ENCODE assay signal across 12 cellular contexts in genomic region chr20:44776977-44777376, GRCh38. TPM values are rescaled to one million over a fixed set of nuclear protein-coding genes. Genes with fewer than 3 reads are reported as not detected.
DNase-seq lines count a peak whose midpoint lies in the region; TF ChIP-seq lines count a peak whose summit lies in the region.
"Had no signal": no experiment of that assay in that cellular context is flagged by ENCODE, and none has a peak within 500 bp of the region (broad histone marks: within the 10 kb centered on the region; RNA-seq: fewer than 3 reads in every experiment).

No MANE protein-coding gene starts in this region.

- no peak overlapping the region for H3K14ac ChIP-seq in H9 (ENCODE audit: insufficient read depth, low read length)

- H3K23me2 ChIP-seq in H9 (ENCODE audit: insufficient read length, low read depth, low read length, poor library complexity, severe bottlenecking): no peaks in the 10 kb centered on the region

- no peaks in the 10 kb centered on the region for H3K36me3 Mint-ChIP-seq in HFFc6 (ENCODE audit: low read depth)
- H3K36me3 Mint-ChIP-seq in H9 (ENCODE audit: insufficient read depth in 1 of 3, low read depth in 3 of 3): no peaks in the 10 kb centered on the region
- H3K36me3 Mint-ChIP-seq: memory B cell had no signal

- H3K4me3 ChIP-seq in fibroblast of the aortic adventitia (ENCODE audit: low read depth, low read length): no peak overlapping the region
- H3K4me3 ChIP-seq: adrenal gland; BLaER1 treated with 17β-estradiol and CSF1 and Interleukin-3, amounts not matched to agents 10 nM and 100 nM had no signal

- H3K79me1 ChIP-seq in H9 (ENCODE audit: insufficient read depth, low read depth, low read length, poor library complexity, severe bottlenecking): no peaks in the 10 kb centered on the region

- TF ChIP-seq CTCF in HFFc6 (IDR thresholded peaks at IDR 0.05) (no peak), fibroblast of the aortic adventitia (IDR thresholded peaks at IDR 0.05; ENCODE audit: insufficient read depth, low read length) (no peak), H9 (conservative IDR thresholded peaks at IDR 0.05) (no peak)

- H2AK5ac ChIP-seq in H9 (ENCODE audit: insufficient read length, low read length): no peak overlapping the region

- H3K27me3 ChIP-seq in H9 (ENCODE audit: insufficient read depth, low read length): no peaks in the 10 kb centered on the region
- H3K27me3 ChIP-seq: adrenal gland had no signal

- H3K4me3 Mint-ChIP-seq in HFFc6 (no peak overlapping the region), H9 (no peak overlapping the region)
- H3K4me3 Mint-ChIP-seq: memory B cell had no signal

- H3K4me1 Mint-ChIP-seq in HFFc6 (ENCODE audit: low read depth): no peaks in the 10 kb centered on the region
- H3K4me1 Mint-ChIP-seq in H9: peaks cover 0 to 3% of the 10 kb centered on the region in 2 experiments; a peak in 2 of 4 replicates
- H3K4me1 Mint-ChIP-seq: memory B cell had no signal

- no peak overlapping the region for H2BK5ac ChIP-seq in H9 (ENCODE audit: insufficient read length, low read length)

- H2BK20ac ChIP-seq in H9 (ENCODE audit: low read depth, low read length, poor library complexity, severe bottlenecking): no peak overlapping the region

- no peak overlapping the region for H2BK12ac ChIP-seq in H9 (ENCODE audit: insufficient read length, low read depth, low read length)

- no peak overlapping the region for H2BK15ac ChIP-seq in H9 (ENCODE audit: low read depth, low read length)

- no peak overlapping the region for H3K4me2 ChIP-seq in H9 (ENCODE audit: insufficient read depth, insufficient read length, low read length)
- H3K4me2 ChIP-seq: BLaER1 treated with 17β-estradiol and CSF1 and Interleukin-3, amounts not matched to agents 10 nM and 100 nM had no signal

- H3K4me1 ChIP-seq in H9 (ENCODE audit: insufficient read depth, low read length): no peaks in the 10 kb centered on the region
- H3K4me1 ChIP-seq: adrenal gland; BLaER1 treated with 17β-estradiol and CSF1 and Interleukin-3, amounts not matched to agents 10 nM and 100 nM had no signal

- H3K9ac ChIP-seq in H9 (ENCODE audit: extremely low read depth, insufficient read length, low read length): no peak overlapping the region
- H3K9ac ChIP-seq: BLaER1 treated with 17β-estradiol and CSF1 and Interleukin-3, amounts not matched to agents 10 nM and 100 nM had no signal

- H3K9me3 ChIP-seq in H9 (ENCODE audit: control insufficient read depth, low read depth, low read length): no peaks in the 10 kb centered on the region
- H3K9me3 ChIP-seq: adrenal gland; BLaER1 treated with 17β-estradiol and CSF1 and Interleukin-3, amounts not matched to agents 10 nM and 100 nM had no signal

- no CpG with 5 or more reads among the region's 7 CpGs for WGBS in H9 (ENCODE audit: extremely low coverage, insufficient read length, low lambda C conversion rate)

- no peaks in the 10 kb centered on the region for H3K9me3 Mint-ChIP-seq in HFFc6
- no peaks in the 10 kb centered on the region for H3K9me3 Mint-ChIP-seq in H9
- H3K9me3 Mint-ChIP-seq: memory B cell had no signal

- no peak overlapping the region for H4K5ac ChIP-seq in H9 (ENCODE audit: insufficient read length, low read depth, low read length)

- H4K20me1 ChIP-seq in H9 (ENCODE audit: control insufficient read depth, insufficient read depth, insufficient read length): no peaks in the 10 kb centered on the region

- no peak overlapping the region for H3K4ac ChIP-seq in H9 (ENCODE audit: low read depth, low read length)

- no peak overlapping the region for H2BK120ac ChIP-seq in H9 (ENCODE audit: low read depth, low read length, poor library complexity, severe bottlenecking)

- no peak overlapping the region for H4K91ac ChIP-seq in H9 (ENCODE audit: insufficient read length, low read depth, low read length)

- H3K27ac ChIP-seq in H9 (ENCODE audit: insufficient read length, low read depth, low read length): no peak overlapping the region
- H3K27ac ChIP-seq: adrenal gland; BLaER1 treated with 17β-estradiol and CSF1 and Interleukin-3, amounts not matched to agents 10 nM and 100 nM had no signal

- no peaks in the 10 kb centered on the region for H3K79me2 ChIP-seq in H9 (ENCODE audit: insufficient read depth, low read length)

- H3K27me3 Mint-ChIP-seq in HFFc6 (ENCODE audit: insufficient read depth) (peaks cover 5% of the 10 kb centered on the region), H9 (ENCODE audit: low read depth) (peaks cover 1% of the 10 kb centered on the region; the same call in 1 of the 2 replicates)

- no peak overlapping the region for H3T11ph ChIP-seq in H9 (ENCODE audit: low read length)

- no peak overlapping the region for H4K8ac ChIP-seq in H9 (replicated peaks; ENCODE audit: insufficient read length, low read depth, low read length)

- H3K18ac ChIP-seq in H9 (ENCODE audit: insufficient read length, low read depth, low read length): no peak overlapping the region

- H3K27ac Mint-ChIP-seq in HFFc6 (no peak overlapping the region), H9 (no peak overlapping the region)
- H3K27ac Mint-ChIP-seq: memory B cell had no signal

- DNase-seq in A172 (ENCODE audit: low spot score): peak; percentile 26
- peak; percentile 4 for DNase-seq in HFFc6
- peak; percentile 23 for DNase-seq in SW480 (ENCODE audit: low spot score)
- DNase-seq in fibroblast of the aortic adventitia (ENCODE audit: low read depth): peak; percentile 32
- DNase-seq in NCI-H2029 treated with DMSO at 0.1 percent for 48 hours (lab: John Stamatoyannopoulos, UW): no peak
- no peak for DNase-seq in H9
- no peak for DNase-seq in NCI-H2171 (lab: John Stamatoyannopoulos, UW)
- DNase-seq in H4 (ENCODE audit: low spot score): no peak
- DNase-seq: NCI-H1092 treated with DMSO at 0.1 percent for 48 hours had no signal

- no peak overlapping the region for H3K23ac ChIP-seq in H9 (ENCODE audit: insufficient read length, low read depth, low read length)

- H2AFZ ChIP-seq in H9 (ENCODE audit: low read length): no peak overlapping the region

- H3K56ac ChIP-seq in H9 (ENCODE audit: insufficient read length, low read depth, low read length): no peak overlapping the region

RNA-seq across cellular contexts. Expression of gene KCNK15, which starts 31.3 kb away (rescaled TPM):
- total RNA-seq in A172 (2014; rRNA removed; shearing (Covaris generic)): 0.62 TPM in 1 of 2 replicates, not detected in the other
- total RNA-seq in HFFc6 (2021; fragmentation: NEBNext Ultra II Directional; extraction: Animal tissue kit (Norgen Biotek cat#: 25700)): under 1 TPM in 5 of 6 experiments, not detected in 1; 0.07 to 0.28 (median 0.21) TPM
- total RNA-seq in fibroblast of the aortic adventitia (ENCODE audit: low replicate concordance): 4.2 and 8.5 TPM in 2 replicates
- total RNA-seq in H9 (2021): 0.33 and 0.39 TPM in 2 replicates
- 0.06 TPM in 1 of 2 replicates, not detected in the other for total RNA-seq in H4 (2014; rRNA removed; shearing (Covaris generic))

RNA-seq across cellular contexts. Expression of gene RIMS4, which starts 33.4 kb away (rescaled TPM):
- 0.02 TPM in 1 of 2 replicates, not detected in the other for total RNA-seq in A172 (2014; rRNA removed; shearing (Covaris generic))
- total RNA-seq in HFFc6 (2021; fragmentation: NEBNext Ultra II Directional; extraction: Animal tissue kit (Norgen Biotek cat#: 25700)): not detected
- total RNA-seq in fibroblast of the aortic adventitia (ENCODE audit: low replicate concordance): 0.27 and 0.41 TPM in 2 replicates
- total RNA-seq in H9 (2021): 15.5 and 16.3 TPM in 2 replicates
- total RNA-seq in H4 (2014; rRNA removed; shearing (Covaris generic)): 3.2 and 4.1 TPM in 2 replicates

Comparison
In these comparisons a context has a peak if more than half of its experiments do, and no peak if none do; other contexts are left out.
1. DNase-seq: peak in A172 (single experiment), HFFc6 (single experiment), SW480 (single experiment) and fibroblast of the aortic adventitia (single experiment); none in NCI-H2029 treated with DMSO at 0.1 percent for 48 hours (single experiment), H9 (single experiment), NCI-H2171 (single experiment) and H4 (single experiment).